22 cellular contexts compared by ENCODE assay signal in the genomic region with DNA sequence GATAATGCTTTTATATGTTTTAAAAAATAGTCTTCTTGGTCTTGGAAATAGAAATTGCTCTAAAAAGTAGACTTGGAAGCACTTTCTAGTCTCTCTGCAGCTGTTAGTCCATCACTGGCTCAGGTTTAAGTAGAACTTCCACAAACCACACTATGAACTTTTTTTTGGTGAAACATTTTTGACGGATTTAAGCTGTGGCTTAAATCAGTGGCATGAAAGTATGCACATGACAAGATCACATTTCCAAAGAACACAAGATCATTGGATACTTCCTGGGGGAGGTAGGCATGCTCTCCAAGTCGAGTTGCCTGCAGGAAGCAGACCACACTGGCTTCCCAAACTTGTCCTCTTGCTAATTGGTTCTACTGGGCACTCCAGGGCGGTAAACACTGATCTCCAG.
"Had no signal": no experiment of that assay in that cellular context is flagged by ENCODE, and none has a peak within 500 bp of the region (broad histone marks: within the 10 kb centered on the region; RNA-seq: fewer than 3 reads in every experiment).

No MANE protein-coding gene starts in this region.

- H3K4me1 ChIP-seq: esophagus squamous epithelium, gastrocnemius medialis, heart right ventricle, left lung, lower lobe of right lung had no signal

- H3K27me3 ChIP-seq: dorsolateral prefrontal cortex, esophagus squamous epithelium, gastrocnemius medialis, heart right ventricle, left lung had no signal

- H3K4me3 ChIP-seq: coronary artery, dorsolateral prefrontal cortex, esophagus squamous epithelium, gastrocnemius medialis, heart right ventricle, left lung, lower lobe of right lung had no signal

- H3K9me3 ChIP-seq: esophagus squamous epithelium, gastrocnemius medialis, heart right ventricle, left lung, lower lobe of right lung had no signal

- H3K27ac ChIP-seq: coronary artery, dorsolateral prefrontal cortex, epithelial cell of prostate, esophagus squamous epithelium, gastrocnemius medialis, heart right ventricle, left lung, lower lobe of right lung had no signal

- H3K36me3 ChIP-seq: esophagus squamous epithelium, gastrocnemius medialis, heart right ventricle, left lung, lower lobe of right lung had no signal

- ATAC-seq: esophagus mucosa, gastrocnemius medialis, heart right ventricle, left cardiac atrium, left lung, left ventricle myocardium superior, lower lobe of right lung had no signal

- DNase-seq: dermis blood vessel endothelial cell; dorsolateral prefrontal cortex; effector CD4-positive, alpha-beta T cell; effector memory CD4-positive, alpha-beta T cell; esophagus squamous epithelium; foreskin fibroblast; foreskin melanocyte; gastrocnemius medialis; glutamatergic neuron; head of caudate nucleus; heart right ventricle; hippocampal formation; left cardiac atrium; left lung; left ventricle myocardium superior; lower lobe of right lung; mesenchymal stem cell; midbrain; naive B cell had no signal
